Comparison of ENCODE assay signal across 30 cellular contexts in the genomic region with DNA sequence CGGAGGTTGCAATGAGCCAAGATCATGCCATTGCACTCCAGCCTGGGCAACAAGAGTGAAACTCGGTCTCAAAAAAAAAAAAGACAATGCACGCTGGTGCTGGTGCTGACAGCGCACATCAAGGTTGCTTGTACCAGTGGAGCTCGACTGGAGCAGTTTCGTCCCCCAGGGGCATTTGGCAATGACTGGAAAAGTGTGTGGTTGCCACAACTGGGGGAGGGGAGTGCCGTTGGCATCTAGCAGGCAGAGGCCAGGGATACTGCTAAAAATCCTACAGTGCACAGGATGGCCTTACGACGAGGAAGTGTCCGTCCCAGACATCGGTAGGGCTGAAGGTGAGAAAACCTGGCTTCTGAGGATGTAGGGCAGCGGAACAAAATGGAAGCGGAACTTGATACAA. TPM values are rescaled to one million over a fixed set of nuclear protein-coding genes. Genes with fewer than 3 reads are reported as not detected.
DNase-seq lines count a peak whose midpoint lies in the region; ATAC-seq and TF ChIP-seq lines count a peak whose summit lies in the region.
"Had no signal": no experiment of that assay in that cellular context is flagged by ENCODE, and none has a peak within 500 bp of the region (broad histone marks: within the 10 kb centered on the region; RNA-seq: fewer than 3 reads in every experiment).

No MANE protein-coding gene starts in this region.

- peaks cover 10 to 22% of the 10 kb centered on the region in 2 experiments for H3K36me3 ChIP-seq in HCT116 (ENCODE audit: control insufficient read depth in 1 of 2, insufficient read depth in 2 of 2, low read length in 2 of 2)
- peaks cover 57% of the 10 kb centered on the region for H3K36me3 ChIP-seq in RWPE2 (ENCODE audit: low read depth)
- peaks cover 0 to 36% (median 5%) of the 10 kb centered on the region in 3 donors for H3K36me3 ChIP-seq in esophagus squamous epithelium
- H3K36me3 ChIP-seq: colonic mucosa, ovary had no signal

- H3K4me1 ChIP-seq in HCT116 (ENCODE audit: control insufficient read depth in 1 of 2, insufficient read depth in 2 of 2, low read length in 2 of 2) (peaks cover 63 to 81% of the 10 kb centered on the region in 2 experiments), RWPE2 (ENCODE audit: insufficient read depth, poor library complexity, severe bottlenecking) (peaks cover 57% of the 10 kb centered on the region), esophagus squamous epithelium (peaks cover 31 to 73% (median 33%) of the 10 kb centered on the region in 3 donors)
- H3K4me1 ChIP-seq: colonic mucosa had no signal

- TF ChIP-seq RAD21 in HCT116 (IDR thresholded peaks at IDR 0.05; ENCODE audit: low read depth): no peak

- peak overlapping the region; percentile 73 for H3K27ac ChIP-seq in HCT116 (ENCODE audit: low read depth, low read length)
- peak overlapping the region; percentile 96 for H3K27ac ChIP-seq in RWPE2 (ENCODE audit: poor library complexity, severe bottlenecking)
- peak overlapping the region; percentile 81 to 98 (median 96) for H3K27ac ChIP-seq in esophagus squamous epithelium
- H3K27ac ChIP-seq: C4-2B, HL-60, ovary had no signal

- WGBS in esophagus squamous epithelium, 2 donors: 61 to 87% methylated on average over 13 of the region's 13 CpGs

- peaks cover 5 to 27% of the 10 kb centered on the region in 2 donors for H3K4me1 Mint-ChIP-seq in natural killer cell

- intact Hi-C loops in HCT116 (cut with micrococcal nuclease): loop anchor here (10.0 kb wide), 1 partner anchor 547 kb away; a partner anchor contains a TSS
- intact Hi-C loops in esophagus squamous epithelium (cut with DNase I): no loop called here
- intact Hi-C loops in posterior vena cava (cut with DNase I): no loop called here
- intact Hi-C loops in natural killer cell (cut with micrococcal nuclease): no loop called here

- H3K27me3 ChIP-seq in HCT116 (ENCODE audit: insufficient read depth, low read length) (no peaks in the 10 kb centered on the region), RWPE2 (ENCODE audit: insufficient read depth, poor library complexity, severe bottlenecking) (no peaks in the 10 kb centered on the region), esophagus squamous epithelium (no peaks in the 10 kb centered on the region)
- H3K27me3 ChIP-seq: colonic mucosa, ovary, Peyer's patch had no signal

- H2AFZ ChIP-seq in HCT116 (ENCODE audit: low read depth, low read length, poor library complexity, severe bottlenecking): no peak overlapping the region

- BruUV-seq in HCT116 (replicated peaks; lab: Mats Ljungman, UMichigan): no TSS peak

- H3K9me3 Mint-ChIP-seq in natural killer cell: no peaks in the 10 kb centered on the region
- H3K9me3 Mint-ChIP-seq: activated CD4-positive, alpha-beta memory T cell treated with anti-CD3 and anti-CD28 coated beads for 36 hours; activated T-helper 1 cell treated with anti-CD3 and anti-CD28 coated beads, Interleukin-12 subunit alpha, Interleukin-12 subunit beta, Interleukin-2, Interleukin-4 antibody, amounts not matched to agents 30 ng/mL and 10 ng/mL and 1 ng/mL, durations not matched to agents 14 hours and 24 hours and 36 hours; naive thymus-derived CD8-positive, alpha-beta T cell; type B pancreatic cell had no signal

- H3K36me3 Mint-ChIP-seq in natural killer cell: no peaks in the 10 kb centered on the region

- no peaks in the 10 kb centered on the region for H4K20me1 ChIP-seq in HCT116 (ENCODE audit: insufficient read depth)

- H3K9me2 ChIP-seq in HCT116 (ENCODE audit: insufficient read depth): no peaks in the 10 kb centered on the region

- H3K9ac ChIP-seq in HCT116 (ENCODE audit: low read length): peak overlapping the region; percentile 93

- TF ChIP-seq POLR2A in HCT116 (IDR thresholded peaks at IDR 0.05; ENCODE audit: borderline replicate concordance, extremely low read depth, insufficient read depth, insufficient read length) (no peak), esophagus squamous epithelium (IDR thresholded peaks at IDR 0.05) (no peak)

- H3K9me3 ChIP-seq in HCT116 (ENCODE audit: control insufficient read depth in 1 of 2, insufficient read depth in 1 of 2, low read depth in 1 of 2, low read length in 2 of 2) (no peaks in the 10 kb centered on the region), RWPE2 (ENCODE audit: severe bottlenecking) (no peaks in the 10 kb centered on the region), esophagus squamous epithelium (no peaks in the 10 kb centered on the region)
- H3K9me3 ChIP-seq: Caco-2, colonic mucosa, ovary, Peyer's patch had no signal

- no peak overlapping the region for H3K27ac Mint-ChIP-seq in natural killer cell
- H3K27ac Mint-ChIP-seq: activated CD4-positive, alpha-beta memory T cell treated with anti-CD3 and anti-CD28 coated beads for 36 hours; activated T-helper 1 cell treated with anti-CD3 and anti-CD28 coated beads, Interleukin-12 subunit alpha, Interleukin-12 subunit beta, Interleukin-2, Interleukin-4 antibody, amounts not matched to agents 30 ng/mL and 10 ng/mL and 1 ng/mL, durations not matched to agents 14 hours and 24 hours and 36 hours; type B pancreatic cell had no signal

- H3K79me2 ChIP-seq in HCT116 (ENCODE audit: insufficient read depth, low read length): peaks cover 34% of the 10 kb centered on the region

- RAD21 ChIA-PET in HCT116 (lab: Charles Lee; ENCODE audit: low non-redundant PET in 1 of 2, low total read pairs in 2 of 2, uncharacterized antibody in 2 of 2, unreplicated experiment in 2 of 2): no interaction called here

- TF ChIP-seq CTCF in HCT116 (IDR thresholded peaks at IDR 0.05 in 2 of 3, conservative IDR thresholded peaks at IDR 0.05 in 1 of 3; ENCODE audit: borderline replicate concordance in 1 of 3, insufficient read depth in 1 of 3, low read depth in 2 of 3, low read length in 2 of 3) (no peak), RWPE2 (IDR thresholded peaks at IDR 0.05; ENCODE audit: poor library complexity, severe bottlenecking) (no peak), esophagus squamous epithelium (IDR thresholded peaks at IDR 0.05) (no peak), natural killer cell (IDR thresholded peaks at IDR 0.05) (no peak)

- H3K4me3 ChIP-seq in HCT116 (replicated peaks in 1 of 2; ENCODE audit: low read depth in 1 of 2, low read length in 2 of 2) (peak overlapping the region in 1 of 2 experiments; percentile 88; a peak in 1 of 4 replicates), RWPE2 (ENCODE audit: severe bottlenecking) (no peak overlapping the region), esophagus squamous epithelium (no peak overlapping the region)
- H3K4me3 ChIP-seq: colonic mucosa, ovary, Peyer's patch had no signal

- no peaks in the 10 kb centered on the region for H3K27me3 Mint-ChIP-seq in natural killer cell (ENCODE audit: low read depth in 2 of 2)
- H3K27me3 Mint-ChIP-seq: activated CD4-positive, alpha-beta memory T cell treated with anti-CD3 and anti-CD28 coated beads for 36 hours; naive thymus-derived CD8-positive, alpha-beta T cell; type B pancreatic cell had no signal

- no peak for ATAC-seq in HCT116
- no peak for ATAC-seq in RWPE2 (ENCODE audit: low read depth)
- ATAC-seq in GM19351 (IDR thresholded peaks at IDR 0.05; ENCODE audit: unreplicated experiment): no peak
- ATAC-seq in natural killer cell: no peak
- ATAC-seq in activated CD4-positive, CD25-positive, alpha-beta regulatory T cell treated with anti-CD3 and anti-CD28 coated beads, Interleukin-2, amount 50 U/mL, for 24 hours: no peak
- ATAC-seq: naive thymus-derived CD8-positive, alpha-beta T cell had no signal

- H3K4me3 Mint-ChIP-seq in natural killer cell: no peak overlapping the region
- H3K4me3 Mint-ChIP-seq: activated CD4-positive, alpha-beta memory T cell treated with anti-CD3 and anti-CD28 coated beads for 36 hours had no signal

- peak overlapping the region; percentile 95 for H3K4me2 ChIP-seq in HCT116 (ENCODE audit: low read length)

- DNase-seq in HCT116 (ENCODE audit: low read depth, low spot score) (no peak), RWPE2 (ENCODE audit: low spot score) (peak; percentile 67), esophagus squamous epithelium (lab: John Stamatoyannopoulos, UW) (no peak), posterior vena cava (ENCODE audit: low spot score) (peak; percentile 54), NCI-H2196 treated with DMSO at 0.1 percent for 48 hours (lab: John Stamatoyannopoulos, UW; ENCODE audit: unreplicated experiment) (no peak), natural killer cell (no peak)
- DNase-seq: activated CD4-positive, alpha-beta memory T cell treated with anti-CD3 and anti-CD28 coated beads for 36 hours; activated CD8-positive, alpha-beta memory T cell treated with anti-CD3 and anti-CD28 coated beads, Interleukin-2, amount 50 U/mL, for 4 hours; activated naive CD4-positive, alpha-beta T cell treated with anti-CD3 and anti-CD28 coated beads, Interleukin-2, amount 50 U/mL, for 16 hours; colonic mucosa; DMS79; effector memory CD4-positive, alpha-beta T cell; GF-D8; hypothalamus; Karpas-422; midbrain; MV-4-11; NCI-H524 treated with DMSO at 0.1 percent for 48 hours; Peyer's patch; stimulated activated CD4-positive, alpha-beta T cell treated with anti-CD3 and anti-CD28 coated beads, Interleukin-4, amount 100 ng/mL, for 1 hour; T-helper 1 cell had no signal

- CTCF ChIA-PET in HCT116 (lab: Charles Lee): interaction anchor here (1.5 kb wide), 1 partner anchor 9 kb away, joined by 4 read pairs; no protein-coding TSS in a partner anchor

- POLR2A ChIA-PET in HCT116 (lab: Charles Lee): no interaction called here

TF ChIP-seq in HCT116, 20 proteins besides CTCF, POLR2A, EP300 and RAD21:
- TF ChIP-seq ELF1 (IDR thresholded peaks at IDR 0.05; ENCODE audit: borderline replicate concordance, low read depth) (no peak), EGR1 (IDR thresholded peaks at IDR 0.05; ENCODE audit: low read depth) (no peak), POLR2AphosphoS5 (IDR thresholded peaks at IDR 0.05; ENCODE audit: low read depth, low read length) (no peak), CBX3 (IDR thresholded peaks at IDR 0.05; ENCODE audit: low read depth) (no peak), JUND (IDR thresholded peaks at IDR 0.05) (no peak), TCF7L2 (IDR thresholded peaks at IDR 0.05; ENCODE audit: borderline replicate concordance, extremely low read depth, insufficient read depth, insufficient read length) (no peak), EZH2phosphoT487 (IDR thresholded peaks at IDR 0.05; ENCODE audit: borderline replicate concordance) (no peak)
TF ChIP-seq in HCT116: peak in this region for 0.

RNA-seq across cellular contexts. Expression of a gene that starts 2.4 kb away (rescaled TPM):
- 32.2 TPM for total RNA-seq in HCT116 (2021; ENCODE audit: unreplicated experiment)
- 21.3 and 23.4 TPM in 2 replicates for polyA plus RNA-seq in HCT116 (2012)
- 10 to 100 TPM; 20.2 to 35.9 (median 29.9) TPM for total RNA-seq in esophagus squamous epithelium
- 10 to 100 TPM; 14.0 to 16.7 TPM for total RNA-seq in posterior vena cava
- 1 to 10 TPM; 4.8 to 8.5 (median 4.8) TPM for total RNA-seq in natural killer cell

Comparison
In these comparisons a context has a peak if more than half of its experiments do, and no peak if none do; other contexts are left out.
1. DNase-seq: peak in RWPE2 (single experiment) and posterior vena cava (single experiment); none in HCT116 (single experiment), esophagus squamous epithelium (single experiment), NCI-H2196 treated with DMSO at 0.1 percent for 48 hours (single experiment) and natural killer cell (single experiment).
2. Peak in every context shown above with its lines, with median percentiles within 50 percentile points of each other: H3K27ac ChIP-seq.